ENCODE assay signal across 12 cellular contexts in genomic region chr22:36432592-36433317, GRCh38. TPM values are rescaled to one million over a fixed set of nuclear protein-coding genes. Genes with fewer than 3 reads are reported as not detected.
DNase-seq lines count a peak whose midpoint lies in the region; ATAC-seq, FAIRE-seq and TF ChIP-seq lines count a peak whose summit lies in the region.
"Had no signal": no experiment of that assay in that cellular context is flagged by ENCODE, and none has a peak within 500 bp of the region (broad histone marks: within the 10 kb centered on the region; RNA-seq: fewer than 3 reads in every experiment).

No MANE protein-coding gene starts in this region.

- in situ Hi-C loops in ACHN (cut with HindIII; ENCODE audit: low pct_ligation_motif_present, low pct_unique_long_range_greater_than_20kb, low sequenced_read_pairs): no loop called here

- peak overlapping the region; percentile 59 for H3K4me3 ChIP-seq in SJCRH30
- no peak overlapping the region for H3K4me3 ChIP-seq in fibroblast of pulmonary artery (replicated peaks; ENCODE audit: low read depth, low read length)
- H3K4me3 ChIP-seq in pancreas: no peak overlapping the region
- no peak overlapping the region for H3K4me3 ChIP-seq in lower leg skin (ENCODE audit: low read depth, poor library complexity, severe bottlenecking)
- H3K4me3 ChIP-seq: heart left ventricle had no signal

- H3K27me3 ChIP-seq in SJCRH30 (no peaks in the 10 kb centered on the region), pancreas (no peaks in the 10 kb centered on the region)
- H3K27me3 ChIP-seq: heart left ventricle had no signal

- H3K9me3 ChIP-seq in SJCRH30 (replicated peaks) (no peaks in the 10 kb centered on the region), pancreas (no peaks in the 10 kb centered on the region)
- H3K9me3 ChIP-seq: heart left ventricle had no signal

- DNase-seq in ELF-1 (ENCODE audit: low read depth, low spot score) (peak; percentile 66), SJCRH30 (peak; percentile 95 to 97), fibroblast of pulmonary artery (ENCODE audit: low read depth) (peak; percentile 42), pancreas (peak in 1 of 6 donors; percentile 33), lower leg skin (ENCODE audit: low spot score in 2 of 2) (no peak), ACHN (no peak), HuH-7 (ENCODE audit: low spot score) (no peak)
- no peak for DNase-seq in activated CD8-positive, alpha-beta memory T cell treated with anti-CD3 and anti-CD28 coated beads for 24 hours
- DNase-seq: activated CD4-positive, alpha-beta T cell treated with anti-CD3 and anti-CD28 coated beads, Interleukin-2, amount 50 U/mL, for 1 hour; activated naive CD4-positive, alpha-beta T cell; effector CD8-positive, alpha-beta T cell; heart left ventricle had no signal

- H3K27ac ChIP-seq in SJCRH30: peak overlapping the region; percentile 100
- peak overlapping the region; percentile 25 to 88 (median 70) for H3K27ac ChIP-seq in pancreas
- H3K27ac ChIP-seq: heart left ventricle had no signal

- no peak for TF ChIP-seq POLR2A in lower leg skin (IDR thresholded peaks at IDR 0.05)

- H3K4me1 ChIP-seq in SJCRH30 (peaks cover 56% of the 10 kb centered on the region), pancreas (peaks cover 36 to 49% (median 45%) of the 10 kb centered on the region in 3 donors)

- peak in 1 of 4 donors; percentile 0 for ATAC-seq in pancreas

- FAIRE-seq in pancreas (lab: Jason Lieb, UNC): no peak

- H3K36me3 ChIP-seq in SJCRH30 (no peaks in the 10 kb centered on the region), pancreas (no peaks in the 10 kb centered on the region)
- H3K36me3 ChIP-seq: heart left ventricle had no signal

- TF ChIP-seq CTCF in fibroblast of pulmonary artery (IDR thresholded peaks at IDR 0.05; ENCODE audit: low read length, missing control alignments) (no peak), pancreas (IDR thresholded peaks at IDR 0.05) (no peak), lower leg skin (IDR thresholded peaks at IDR 0.05) (no peak)

- intact Hi-C loops in pancreas (cut with DNase I) (no loop called here), lower leg skin (cut with DNase I; ENCODE audit: low total_unique reads) (no loop called here)

- 35 to 46% methylated on average over 15 of the region's 15 CpGs for WGBS in pancreas, 2 donors
- 78 to 89% methylated on average over 14 to 15 of the region's 15 CpGs for WGBS in lower leg skin, 2 donors

RNA-seq across cellular contexts. Expression of gene MYH9, which starts 45.0 kb away (rescaled TPM):
- 151 TPM in 2 replicates for total RNA-seq in SJCRH30 (2014; rRNA removed; shearing (Covaris generic))
- 100 to 1,000 TPM; 259 to 554 (median 412) TPM for total RNA-seq in pancreas
- 100 to 1,000 TPM in 1 of 2 donors, 10 to 100 TPM in 1; 80.9 to 152 TPM for polyA plus RNA-seq in pancreas
- 100 to 1,000 TPM; 258 to 335 (median 307) TPM for total RNA-seq in lower leg skin

RNA-seq across cellular contexts. Expression of gene TXN2, which starts 48.7 kb away (rescaled TPM):
- total RNA-seq in SJCRH30 (2014; rRNA removed; shearing (Covaris generic)): 45.6 and 53.6 TPM in 2 replicates
- total RNA-seq in pancreas (10 to 100 TPM; 20.4 to 33.6 (median 30.5) TPM), lower leg skin (10 to 100 TPM; 45.6 to 56.7 (median 52.2) TPM)
- polyA plus RNA-seq in pancreas: 10 to 100 TPM; 43.1 to 49.5 TPM

Comparison
In these comparisons a context has a peak if more than half of its experiments do, and no peak if none do; other contexts are left out.
1. DNase-seq: peak in ELF-1 (single experiment), SJCRH30 (2 of 2) and fibroblast of pulmonary artery (single experiment); none in lower leg skin (0 of 2), ACHN (single experiment), HuH-7 (single experiment) and activated CD8-positive, alpha-beta memory T cell treated with anti-CD3 and anti-CD28 coated beads for 24 hours (single experiment).